ENCODE assay signal across 7 cellular contexts in genomic region chr7:120272896-120273475, GRCh38. TPM values are rescaled to one million over a fixed set of nuclear protein-coding genes. Genes with fewer than 3 reads are reported as not detected.
DNase-seq lines count a peak whose midpoint lies in the region; ATAC-seq, FAIRE-seq and TF ChIP-seq lines count a peak whose summit lies in the region.

Gene KCND2 (plus strand): TSS chr7:120273175.

- no peaks in the 10 kb centered on the region for H3K36me3 Mint-ChIP-seq in chondrocyte (ENCODE audit: low read depth)
- H3K36me3 Mint-ChIP-seq in memory B cell: no peaks in the 10 kb centered on the region

- H3K4me1 Mint-ChIP-seq in chondrocyte (ENCODE audit: low read depth) (peaks cover 15% of the 10 kb centered on the region), memory B cell (no peaks in the 10 kb centered on the region)

- peak; percentile 47 for FAIRE-seq in GM18507 (lab: Jason Lieb, UNC)

- H3K4me3 Mint-ChIP-seq in chondrocyte (ENCODE audit: unreplicated experiment) (peak within 1 kb of the TSS; percentile 90), memory B cell (peak within 1 kb of the TSS; percentile 43)

- peak within 1 kb of the TSS; percentile 71 to 72 for H3K27ac ChIP-seq in uterus

- no peak for TF ChIP-seq CTCF in chondrocyte (IDR thresholded peaks at IDR 0.05)
- TF ChIP-seq CTCF in uterus (IDR thresholded peaks at IDR 0.05): no peak

- in situ Hi-C loops in HAP-1 (cut with MboI; ENCODE audit: low sequenced_read_pairs): no loop called here

- H3K36me3 ChIP-seq in HAP-1 (replicated peaks) (no peaks in the 10 kb centered on the region; the same call in 1 of the 2 replicates), uterus (no peaks in the 10 kb centered on the region)

- intact Hi-C loops in uterus (cut with DNase I; ENCODE audit: low total_unique reads): loop anchor here (5.0 kb wide), 1 partner anchor 336 kb away; no protein-coding TSS in a partner anchor

- TF ChIP-seq POLR2A in uterus (IDR thresholded peaks at IDR 0.05): no peak

- peak within 1 kb of the TSS; percentile 46 for H3K4me3 ChIP-seq in HAP-1
- H3K4me3 ChIP-seq in uterus: peak within 1 kb of the TSS; percentile 53 to 55

- H3K9me3 Mint-ChIP-seq in chondrocyte (ENCODE audit: low read depth) (no peaks in the 10 kb centered on the region), memory B cell (no peaks in the 10 kb centered on the region)

- H3K27ac Mint-ChIP-seq in chondrocyte (ENCODE audit: unreplicated experiment): no peak within 1 kb of the TSS
- no peak within 1 kb of the TSS for H3K27ac Mint-ChIP-seq in memory B cell

- DNase-seq in GM18507 (ENCODE audit: extremely low spot score, insufficient read length, low read depth) (peak; percentile 12), HAP-1 (ENCODE audit: low spot score in 2 of 2) (peak in 1 of 2 experiments; percentile 58), NCI-H1105 treated with DMSO at 0.1 percent for 48 hours (lab: John Stamatoyannopoulos, UW) (peak; percentile 69), chondrocyte (ENCODE audit: low spot score) (no peak), memory B cell (ENCODE audit: low spot score in 2 of 2) (no peak), uterus (peak; percentile 30 to 33), NCI-H128 (lab: John Stamatoyannopoulos, UW; ENCODE audit: unreplicated experiment) (no peak)

- no peaks in the 10 kb centered on the region for H3K27me3 ChIP-seq in HAP-1 (ENCODE audit: low read depth)
- H3K27me3 ChIP-seq in uterus: no peaks in the 10 kb centered on the region

- H3K9me3 ChIP-seq in HAP-1: no peaks in the 10 kb centered on the region
- H3K9me3 ChIP-seq in uterus: no peaks in the 10 kb centered on the region

- no peak for ATAC-seq in memory B cell (ENCODE audit: low read depth)

- H3K27me3 Mint-ChIP-seq in chondrocyte (ENCODE audit: low read depth) (peaks cover 11% of the 10 kb centered on the region), memory B cell (peaks cover 2% of the 10 kb centered on the region)

- H3K4me1 ChIP-seq in HAP-1 (peaks cover 12% of the 10 kb centered on the region), uterus (no peaks in the 10 kb centered on the region)

RNA-seq across cellular contexts. Expression of gene KCND2, which starts in this region (rescaled TPM):
- total RNA-seq in chondrocyte (0.26 to 0.30 TPM in 2 of 3 replicates, not detected in the other), uterus (1 to 10 TPM in 3 of 4 donors, under 1 TPM in 1; 0.26 to 6.0 (median 4.5) TPM)

Comparison
In these comparisons a context has a peak if more than half of its experiments do, and no peak if none do; other contexts are left out.
1. DNase-seq: peak in GM18507 (single experiment), NCI-H1105 treated with DMSO at 0.1 percent for 48 hours (single experiment) and uterus (2 of 2); none in chondrocyte (single experiment), memory B cell (0 of 2) and NCI-H128 (single experiment).